19 cellular contexts compared by ENCODE assay signal in the genomic region with DNA sequence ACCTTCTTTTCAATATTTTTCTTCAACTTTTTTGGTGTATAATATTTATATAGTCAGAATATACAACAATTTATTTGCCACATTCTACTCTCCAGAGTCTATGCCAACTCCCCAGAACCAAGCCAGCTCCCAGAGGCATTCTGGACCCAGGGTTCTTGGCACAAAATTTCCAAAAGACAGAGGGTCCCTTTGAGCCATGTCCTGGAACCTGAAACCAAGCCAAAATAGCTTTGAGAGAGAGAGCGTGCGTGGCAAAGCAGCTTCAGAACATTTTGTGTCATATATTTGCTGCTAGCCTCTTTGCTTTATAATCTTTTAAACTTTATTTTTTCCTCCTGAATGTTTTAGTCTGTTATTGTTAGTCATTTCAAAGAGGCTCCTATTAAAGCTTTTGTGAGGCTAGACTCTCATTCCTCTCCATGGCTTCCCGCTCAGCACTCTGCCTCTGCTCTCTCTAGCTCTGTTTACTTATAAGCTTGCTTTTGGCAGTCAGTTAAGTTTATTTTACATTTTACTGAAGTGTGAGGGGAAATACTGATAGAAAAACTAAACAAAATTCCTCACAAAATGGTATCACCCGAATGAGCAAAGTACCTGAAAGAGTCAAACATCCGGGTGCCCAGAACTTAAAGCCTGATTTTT.
A peak's percentile ranks its signal among the peaks of the same experiment; 100 is the strongest.
DNase-seq lines count a peak whose midpoint lies in the region; ATAC-seq, FAIRE-seq and TF ChIP-seq lines count a peak whose summit lies in the region.
"Had no signal": no experiment of that assay in that cellular context is flagged by ENCODE, and none has a peak within 500 bp of the region (broad histone marks: within the 10 kb centered on the region; RNA-seq: fewer than 3 reads in every experiment).

No MANE protein-coding gene starts in this region.

- no peak for FAIRE-seq in D721Med (lab: Jason Lieb, UNC)
- FAIRE-seq: GM18507, GM19239 had no signal

- ATAC-seq in GM21447 (IDR thresholded peaks at IDR 0.05; ENCODE audit: unreplicated experiment), result no peak
- no peak for ATAC-seq in HG02970 (IDR thresholded peaks at IDR 0.05; ENCODE audit: low FRiP score, unreplicated experiment)
- ATAC-seq in GM19395 (IDR thresholded peaks at IDR 0.05; ENCODE audit: unreplicated experiment), result no peak

- TF ChIP-seq CTCF in D721Med (IDR thresholded peaks at IDR 0.05; ENCODE audit: insufficient read depth, missing control alignments), result no peak

- DNase-seq in NCI-H2196 (lab: John Stamatoyannopoulos, UW; ENCODE audit: unreplicated experiment) (peak; percentile 41), cerebellar cortex (ENCODE audit: low spot score) (peak; percentile 18), midbrain (lab: John Stamatoyannopoulos, UW) (peak; percentile 80), substantia nigra (lab: John Stamatoyannopoulos, UW) (peak in 31 of 49 donors; percentile 1 to 71 (median 29)), D721Med (ENCODE audit: insufficient read length, low spot score) (no peak)
- DNase-seq: activated CD4-positive, alpha-beta T cell treated with anti-CD3 and anti-CD28 coated beads, Interleukin-2, amount 10 ng/mL, durations not matched to agents 24 days and 14 days; central memory CD4-positive, alpha-beta T cell; foreskin melanocyte; IMR-90; MV-4-11; NCI-H2171 treated with DMSO at 0.1 percent for 48 hours; T1000 had no signal

- H3K27ac ChIP-seq in substantia nigra (ENCODE audit: low read depth, low read length, poor library complexity, severe bottlenecking), result no peak overlapping the region
- H3K27ac ChIP-seq: parathyroid adenoma, SK-N-MC had no signal
